11 cellular contexts compared by ENCODE assay signal in the genomic region with DNA sequence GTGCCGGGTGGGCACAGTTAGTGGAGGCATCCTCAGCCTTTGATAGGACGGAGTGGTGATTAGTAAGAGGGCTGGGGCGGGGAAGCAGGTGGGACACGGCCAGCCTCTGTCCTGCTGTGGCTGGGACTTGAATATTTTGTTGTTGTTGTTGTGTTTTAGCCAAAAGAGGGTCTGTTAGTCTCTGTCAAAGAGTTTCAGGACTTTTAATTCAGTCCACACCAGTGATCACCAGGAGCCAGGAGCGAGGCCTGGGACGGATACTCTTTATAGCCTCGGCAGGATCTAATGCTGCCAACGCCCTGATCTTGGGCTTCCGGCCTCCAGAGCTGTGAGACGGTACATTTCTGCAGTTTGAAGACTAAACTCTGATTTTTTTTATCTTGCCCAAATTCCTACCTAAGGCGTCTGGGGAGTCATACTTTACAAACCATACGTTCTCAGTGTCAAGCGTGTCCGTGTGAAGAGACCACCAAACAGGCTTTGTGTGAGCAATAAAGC. TPM values are rescaled to one million over a fixed set of nuclear protein-coding genes. Genes with fewer than 3 reads are reported as not detected.
DNase-seq lines count a peak whose midpoint lies in the region; ATAC-seq and TF ChIP-seq lines count a peak whose summit lies in the region.
"Had no signal": no experiment of that assay in that cellular context is flagged by ENCODE, and none has a peak within 500 bp of the region (broad histone marks: within the 10 kb centered on the region; RNA-seq: fewer than 3 reads in every experiment).

No MANE protein-coding gene starts in this region.

- no peak overlapping the region for H3K23ac ChIP-seq in mesenchymal stem cell (ENCODE audit: low read length in 2 of 2)

- H2AK5ac ChIP-seq in mesenchymal stem cell (ENCODE audit: low read length, severe bottlenecking): peak overlapping the region; percentile 77

- H2BK15ac ChIP-seq in mesenchymal stem cell (ENCODE audit: low read depth, poor library complexity, severe bottlenecking): no peak overlapping the region

- H2BK12ac ChIP-seq in mesenchymal stem cell (ENCODE audit: low read length in 2 of 2): no peak overlapping the region

- WGBS in mesenchymal stem cell: 83% methylated on average over 14 of the region's 14 CpGs

- H3K4me1 ChIP-seq in mesenchymal stem cell (ENCODE audit: control insufficient read depth, insufficient read depth, low read depth, low read length) (peaks cover 33% of the 10 kb centered on the region), vagina (peaks cover 36% of the 10 kb centered on the region)

- no peaks in the 10 kb centered on the region for H3K9me3 Mint-ChIP-seq in activated CD4-positive, alpha-beta memory T cell treated with anti-CD3 and anti-CD28 coated beads for 36 hours

- H2BK120ac ChIP-seq in mesenchymal stem cell (ENCODE audit: low read depth, low read length): no peak overlapping the region

- H3K9me3 ChIP-seq in mesenchymal stem cell (ENCODE audit: control insufficient read depth, low read length) (no peaks in the 10 kb centered on the region), vagina (no peaks in the 10 kb centered on the region)
- H3K9me3 ChIP-seq: esophagus muscularis mucosa had no signal

- H3K4me1 Mint-ChIP-seq in activated CD4-positive, alpha-beta memory T cell treated with anti-CD3 and anti-CD28 coated beads for 36 hours (ENCODE audit: low read depth): peaks cover 78% of the 10 kb centered on the region

- peak overlapping the region; percentile 85 for H3K4me3 Mint-ChIP-seq in activated CD4-positive, alpha-beta memory T cell treated with anti-CD3 and anti-CD28 coated beads for 36 hours

- no peak overlapping the region for H3K14ac ChIP-seq in mesenchymal stem cell (ENCODE audit: low read length in 2 of 2)

- POLR2A ChIA-PET in activated CD4-positive, alpha-beta memory T cell treated with anti-CD3 and anti-CD28 coated beads for 36 hours (lab: Charles Lee): interaction anchor here (1.4 to 2.1 kb wide), 2 partner anchors 14 to 38 kb away, joined by 5 to 11 read pairs; a partner anchor contains a TSS

- peaks cover 6% of the 10 kb centered on the region for H3K36me3 Mint-ChIP-seq in activated CD4-positive, alpha-beta memory T cell treated with anti-CD3 and anti-CD28 coated beads for 36 hours

- H2AFZ ChIP-seq in mesenchymal stem cell (ENCODE audit: low read depth, low read length): no peak overlapping the region

- DNase-seq in Right ventricle myocardium inferior (ENCODE audit: missing footprints): peak; percentile 43
- DNase-seq in left cardiac atrium: no peak
- no peak for DNase-seq in activated CD4-positive, alpha-beta memory T cell treated with anti-CD3 and anti-CD28 coated beads for 36 hours
- DNase-seq in mesenchymal stem cell: no peak
- no peak for DNase-seq in vagina (ENCODE audit: extremely low spot score in 2 of 2)
- no peak for DNase-seq in AG08395 (ENCODE audit: low spot score)
- DNase-seq: NCI-H510A treated with DMSO at 0.1 percent for 48 hours; stimulated activated naive CD4-positive, alpha-beta T cell had no signal

- no peak for TF ChIP-seq CTCF in vagina (IDR thresholded peaks at IDR 0.05)

- H3K4me2 ChIP-seq in mesenchymal stem cell (ENCODE audit: low read length, poor library complexity, severe bottlenecking): no peak overlapping the region

- H3K27me3 ChIP-seq in mesenchymal stem cell (ENCODE audit: control insufficient read depth in 1 of 2, insufficient read depth in 1 of 2, low read length in 2 of 2): no peaks in the 10 kb centered on the region
- no peaks in the 10 kb centered on the region for H3K27me3 ChIP-seq in vagina
- H3K27me3 ChIP-seq: esophagus muscularis mucosa had no signal

- no peak overlapping the region for H3K18ac ChIP-seq in mesenchymal stem cell (ENCODE audit: low read depth in 1 of 2, low read length in 2 of 2)

- no peak overlapping the region for H3K4ac ChIP-seq in mesenchymal stem cell (ENCODE audit: low read depth in 1 of 2, low read length in 2 of 2)

- no peak overlapping the region for H3K4me3 ChIP-seq in mesenchymal stem cell (ENCODE audit: insufficient read depth in 1 of 2, low read depth in 1 of 2, low read length in 2 of 2)
- no peak overlapping the region for H3K4me3 ChIP-seq in vagina
- H3K4me3 ChIP-seq: esophagus muscularis mucosa had no signal

- peaks cover 3% of the 10 kb centered on the region for H3K79me1 ChIP-seq in mesenchymal stem cell (replicated peaks; ENCODE audit: low read length, poor library complexity, severe bottlenecking)

- no peaks in the 10 kb centered on the region for H3K27me3 Mint-ChIP-seq in activated CD4-positive, alpha-beta memory T cell treated with anti-CD3 and anti-CD28 coated beads for 36 hours

- peak overlapping the region; percentile 97 for H3K27ac Mint-ChIP-seq in activated CD4-positive, alpha-beta memory T cell treated with anti-CD3 and anti-CD28 coated beads for 36 hours

- intact Hi-C loops in Right ventricle myocardium inferior (cut with DNase I): loop anchor here (5.0 kb wide), 1 partner anchor 110 kb away; a partner anchor contains a TSS
- intact Hi-C loops in left cardiac atrium (cut with DNase I): no loop called here
- intact Hi-C loops in activated CD4-positive, alpha-beta memory T cell treated with anti-CD3 and anti-CD28 coated beads for 36 hours (cut with micrococcal nuclease): loop anchor here (1.0 to 10.0 kb wide), 3 partner anchors 38 to 837 kb away; no protein-coding TSS in a partner anchor
- intact Hi-C loops in vagina (cut with DNase I): no loop called here

- CTCF ChIA-PET in activated CD4-positive, alpha-beta memory T cell treated with anti-CD3 and anti-CD28 coated beads for 36 hours (lab: Charles Lee): interaction anchor here (1.4 kb wide), 2 partner anchors 61 to 318 kb away, joined by 3 to 4 read pairs; no protein-coding TSS in a partner anchor

- no peak for ATAC-seq in Right ventricle myocardium inferior
- no peak for ATAC-seq in left cardiac atrium
- no peak for ATAC-seq in GM21423 (IDR thresholded peaks at IDR 0.05; ENCODE audit: unreplicated experiment)
- no peak for ATAC-seq in HG02798 (IDR thresholded peaks at IDR 0.05; ENCODE audit: poor library complexity, unreplicated experiment)

- no peak overlapping the region for H3K27ac ChIP-seq in mesenchymal stem cell (ENCODE audit: low read length, poor library complexity, severe bottlenecking)
- peak overlapping the region; percentile 68 for H3K27ac ChIP-seq in vagina

- TF ChIP-seq POLR2A in vagina (IDR thresholded peaks at IDR 0.05): no peak

- no peak overlapping the region for H2BK5ac ChIP-seq in mesenchymal stem cell (ENCODE audit: low read depth, low read length, poor library complexity, severe bottlenecking)

- H3K36me3 ChIP-seq in mesenchymal stem cell (ENCODE audit: control insufficient read depth in 1 of 2, insufficient read depth in 2 of 2, low read depth in 1 of 2, low read length in 2 of 2) (peaks cover 2 to 13% of the 10 kb centered on the region in 2 experiments), vagina (no peaks in the 10 kb centered on the region)

- H4K91ac ChIP-seq in mesenchymal stem cell (ENCODE audit: low read length): no peak overlapping the region

- H4K8ac ChIP-seq in mesenchymal stem cell (ENCODE audit: low read length): no peak overlapping the region

- no peak overlapping the region for H3K9ac ChIP-seq in mesenchymal stem cell (ENCODE audit: low read length)

RNA-seq across cellular contexts. Expression of a gene that starts 2.9 kb away (rescaled TPM):
- total RNA-seq in Right ventricle myocardium inferior (28.6 TPM), left cardiac atrium (10 to 100 TPM; 43.4 to 48.4 TPM), vagina (144 TPM)
- total RNA-seq in activated CD4-positive, alpha-beta memory T cell treated with anti-CD3 and anti-CD28 coated beads for 36 hours: 100 to 1,000 TPM; 421 to 440 TPM
- polyA plus RNA-seq in mesenchymal stem cell (2013, experiment 1 of 2): 21.7 TPM
- polyA plus RNA-seq in mesenchymal stem cell (2013, experiment 2 of 2): 18.9 TPM

RNA-seq across cellular contexts. Expression of a gene that starts 37.5 kb away (rescaled TPM):
- total RNA-seq in Right ventricle myocardium inferior: 3.9 TPM
- total RNA-seq in left cardiac atrium: 1 to 10 TPM; 6.4 to 6.6 TPM
- total RNA-seq in activated CD4-positive, alpha-beta memory T cell treated with anti-CD3 and anti-CD28 coated beads for 36 hours: 10 to 100 TPM; 10.1 to 10.6 TPM
- 16.2 TPM for polyA plus RNA-seq in mesenchymal stem cell (2013, experiment 1 of 2)
- 15.6 TPM for polyA plus RNA-seq in mesenchymal stem cell (2013, experiment 2 of 2)
- 22.8 TPM for total RNA-seq in vagina

RNA-seq across cellular contexts. Expression of a gene that starts 37.6 kb away (rescaled TPM):
- total RNA-seq in Right ventricle myocardium inferior (12.4 TPM), left cardiac atrium (10 to 100 TPM; 18.0 to 23.0 TPM), vagina (47.6 TPM)
- total RNA-seq in activated CD4-positive, alpha-beta memory T cell treated with anti-CD3 and anti-CD28 coated beads for 36 hours: 10 to 100 TPM; 37.4 to 44.7 TPM
- 59.2 TPM for polyA plus RNA-seq in mesenchymal stem cell (2013, experiment 1 of 2)
- 59.8 TPM for polyA plus RNA-seq in mesenchymal stem cell (2013, experiment 2 of 2)

Comparison
In these comparisons a context has a peak if more than half of its experiments do, and no peak if none do; other contexts are left out.
1. intact Hi-C loops: an anchor here in Right ventricle myocardium inferior (5.0 kb wide) and activated CD4-positive, alpha-beta memory T cell treated with anti-CD3 and anti-CD28 coated beads for 36 hours (1.0 to 10.0 kb wide); none called in left cardiac atrium and vagina.